8 cellular contexts compared by ENCODE assay signal in genomic region chr3:129626744-129627349, GRCh38. TPM values are rescaled to one million over a fixed set of nuclear protein-coding genes. Genes with fewer than 3 reads are reported as not detected.
DNase-seq lines count a peak whose midpoint lies in the region; ATAC-seq lines count a peak whose summit lies in the region.

No MANE protein-coding gene starts in this region.

- H3K36me3 ChIP-seq in BLaER1 treated with 17β-estradiol and CSF1 and Interleukin-3, amounts not matched to agents 10 nM and 100 nM, result no peaks in the 10 kb centered on the region
- H3K36me3 ChIP-seq in muscle layer of duodenum (ENCODE audit: control insufficient read depth in 1 of 2, insufficient read depth in 2 of 2, low read length in 2 of 2), result peaks cover 0 to 11% of the 10 kb centered on the region in 2 donors
- no peaks in the 10 kb centered on the region for H3K36me3 ChIP-seq in stomach smooth muscle (ENCODE audit: control insufficient read depth in 2 of 2, insufficient read depth in 2 of 2, low read length in 2 of 2)

- H4K20me1 ChIP-seq in BLaER1 treated with 17β-estradiol and CSF1 and Interleukin-3, amounts not matched to agents 10 nM and 100 nM, result no peaks in the 10 kb centered on the region

- DNase-seq in NCI-H69 (lab: John Stamatoyannopoulos, UW) (peak; percentile 84), activated T-cell treated with anti-CD3 and anti-CD28 coated beads for 48 hours (ENCODE audit: low read depth) (peak; percentile 79)

- H3K4me2 ChIP-seq in BLaER1 treated with 17β-estradiol and CSF1 and Interleukin-3, amounts not matched to agents 10 nM and 100 nM, result peak overlapping the region; percentile 88 to 100 (median 99)

- H3K4me1 ChIP-seq in BLaER1 treated with 17β-estradiol and CSF1 and Interleukin-3, amounts not matched to agents 10 nM and 100 nM, result peaks cover 47 to 69% (median 66%) of the 10 kb centered on the region in 10 experiments
- H3K4me1 ChIP-seq in muscle layer of duodenum (ENCODE audit: control insufficient read depth in 1 of 2, insufficient read depth in 2 of 2, low read length in 2 of 2), result peaks cover 14 to 39% of the 10 kb centered on the region in 2 donors
- H3K4me1 ChIP-seq in stomach smooth muscle (ENCODE audit: control insufficient read depth, insufficient read depth, low read length), result peaks cover 40% of the 10 kb centered on the region

- peak overlapping the region; percentile 79 to 94 (median 89) for H3K9ac ChIP-seq in BLaER1 treated with 17β-estradiol and CSF1 and Interleukin-3, amounts not matched to agents 10 nM and 100 nM
- peak overlapping the region; percentile 78 to 86 for H3K9ac ChIP-seq in stomach smooth muscle (ENCODE audit: low read length in 2 of 2)

- peak overlapping the region; percentile 55 to 82 (median 70) for H3K4me3 ChIP-seq in BLaER1 treated with 17β-estradiol and CSF1 and Interleukin-3, amounts not matched to agents 10 nM and 100 nM
- peak overlapping the region; percentile 72 to 86 for H3K4me3 ChIP-seq in muscle layer of duodenum (ENCODE audit: low read depth in 1 of 2, low read length in 2 of 2)
- peak overlapping the region; percentile 82 to 86 for H3K4me3 ChIP-seq in stomach smooth muscle (ENCODE audit: low read length in 2 of 2)

- no peaks in the 10 kb centered on the region for H3K27me3 ChIP-seq in BLaER1 treated with 17β-estradiol and CSF1 and Interleukin-3, amounts not matched to agents 10 nM and 100 nM
- H3K27me3 ChIP-seq in muscle layer of duodenum (ENCODE audit: low read depth, low read length) (no peaks in the 10 kb centered on the region), stomach smooth muscle (ENCODE audit: control insufficient read depth in 1 of 2, insufficient read depth in 2 of 2, low read length in 2 of 2) (no peaks in the 10 kb centered on the region)

- no peaks in the 10 kb centered on the region for H3K9me3 ChIP-seq in BLaER1 treated with 17β-estradiol and CSF1 and Interleukin-3, amounts not matched to agents 10 nM and 100 nM (replicated peaks in 1 of 11)
- H3K9me3 ChIP-seq in muscle layer of duodenum (ENCODE audit: control insufficient read depth in 1 of 2, low read length in 2 of 2) (no peaks in the 10 kb centered on the region), stomach smooth muscle (ENCODE audit: control insufficient read depth in 2 of 2, low read length in 2 of 2) (no peaks in the 10 kb centered on the region)

- H3K27ac ChIP-seq in BLaER1 treated with 17β-estradiol and CSF1 and Interleukin-3, amounts not matched to agents 10 nM and 100 nM, result peak overlapping the region; percentile 81 to 98 (median 92)
- peak overlapping the region; percentile 93 for H3K27ac ChIP-seq in muscle layer of duodenum (ENCODE audit: low read length)
- H3K27ac ChIP-seq in stomach smooth muscle (ENCODE audit: low read length), result peak overlapping the region; percentile 88

- ATAC-seq in GM18868 (IDR thresholded peaks at IDR 0.05; ENCODE audit: unreplicated experiment) (peak; percentile 93), HG03064 (IDR thresholded peaks at IDR 0.05; ENCODE audit: low read depth, unreplicated experiment) (peak; percentile 95), esophagus mucosa (peak; percentile 86)

RNA-seq across cellular contexts. Expression of gene PLXND1, which starts 20.4 kb away (rescaled TPM):
- total RNA-seq in esophagus mucosa, result 15.8 TPM

Comparison
In these comparisons a context has a peak if more than half of its experiments do, and no peak if none do; other contexts are left out.
1. Peak in every context shown above with its lines: DNase-seq, ATAC-seq, H3K4me3 ChIP-seq and H3K27ac ChIP-seq.